In genomic region chr15:101526890-101527289, GRCh38 we compare ENCODE assay signal across 18 cellular contexts. TPM values are rescaled to one million over a fixed set of nuclear protein-coding genes. Genes with fewer than 3 reads are reported as not detected.
A peak's percentile ranks its signal among the peaks of the same experiment; 100 is the strongest.
DNase-seq lines count a peak whose midpoint lies in the region; ATAC-seq and TF ChIP-seq lines count a peak whose summit lies in the region.
"Had no signal": no experiment of that assay in that cellular context is flagged by ENCODE, and none has a peak within 500 bp of the region (broad histone marks: within the 10 kb centered on the region; RNA-seq: fewer than 3 reads in every experiment).

No MANE protein-coding gene starts in this region.

- no peak overlapping the region for H3K27ac Mint-ChIP-seq in activated CD4-positive, alpha-beta T cell treated with anti-CD3 and anti-CD28 coated beads, Interleukin-2, amount 10 ng/mL, durations not matched to agents 24 days and 14 days

- no peaks in the 10 kb centered on the region for H3K4me1 Mint-ChIP-seq in activated CD4-positive, alpha-beta T cell treated with anti-CD3 and anti-CD28 coated beads, Interleukin-2, amount 10 ng/mL, durations not matched to agents 24 days and 14 days

- H3K27ac ChIP-seq in colonic mucosa (peak overlapping the region; percentile 91), mucosa of rectum (ENCODE audit: low read depth in 2 of 2, low read length in 2 of 2) (peak overlapping the region; percentile 67 to 89)
- H3K27ac ChIP-seq: RWPE1 had no signal

- peak; percentile 30 for DNase-seq in activated CD4-positive, alpha-beta T cell treated with anti-CD3 and anti-CD28 coated beads, Interleukin-2, amount 10 ng/mL, durations not matched to agents 24 days and 14 days
- no peak for DNase-seq in activated CD4-positive, alpha-beta T cell treated with anti-CD3 and anti-CD28 coated beads, Interleukin-2, amount 50 U/mL, for 4 hours
- no peak for DNase-seq in colonic mucosa
- no peak for DNase-seq in DMS53 treated with DMSO at 0.1 percent for 48 hours (lab: John Stamatoyannopoulos, UW; ENCODE audit: unreplicated experiment)
- DNase-seq in DMS 273 treated with DMSO at 0.1 percent for 48 hours (lab: John Stamatoyannopoulos, UW), result no peak
- DNase-seq in DMS79 (lab: John Stamatoyannopoulos, UW), result no peak
- DNase-seq: 8988T, KG1, NCI-H1092, NCI-H1436 treated with DMSO at 0.1 percent for 48 hours, NCI-H1930, NCI-H2227 treated with DMSO at 0.1 percent for 48 hours, NCI-H510A, SIG-M5, SK-N-SH had no signal

- no peaks in the 10 kb centered on the region for H3K9me3 Mint-ChIP-seq in activated CD4-positive, alpha-beta T cell treated with anti-CD3 and anti-CD28 coated beads, Interleukin-2, amount 10 ng/mL, durations not matched to agents 24 days and 14 days

- no peaks in the 10 kb centered on the region for H3K9me3 ChIP-seq in colonic mucosa
- H3K9me3 ChIP-seq in mucosa of rectum (ENCODE audit: control insufficient read depth in 2 of 2, low read length in 2 of 2), result no peaks in the 10 kb centered on the region
- H3K9me3 ChIP-seq: SK-N-SH had no signal

- H3K36me3 ChIP-seq in colonic mucosa (no peaks in the 10 kb centered on the region), mucosa of rectum (ENCODE audit: control insufficient read depth in 2 of 2, insufficient read depth in 2 of 2, low read length in 2 of 2) (no peaks in the 10 kb centered on the region)

- H3K27me3 Mint-ChIP-seq in activated CD4-positive, alpha-beta T cell treated with anti-CD3 and anti-CD28 coated beads, Interleukin-2, amount 10 ng/mL, durations not matched to agents 24 days and 14 days, result no peaks in the 10 kb centered on the region

- no peak overlapping the region for H3K4me3 Mint-ChIP-seq in activated CD4-positive, alpha-beta T cell treated with anti-CD3 and anti-CD28 coated beads, Interleukin-2, amount 10 ng/mL, durations not matched to agents 24 days and 14 days

- no peak for TF ChIP-seq CTCF in colonic mucosa (IDR thresholded peaks at IDR 0.05)

- H3K9ac ChIP-seq in colonic mucosa (ENCODE audit: low read depth in 2 of 2, low read length in 2 of 2) (peak overlapping the region in 1 of 2 donors; percentile 37), mucosa of rectum (ENCODE audit: low read depth in 1 of 2, low read length in 2 of 2) (no peak overlapping the region)
- H3K9ac ChIP-seq: SK-N-SH had no signal

- no peak for ATAC-seq in HG03139 (IDR thresholded peaks at IDR 0.05; ENCODE audit: unreplicated experiment)

- no peaks in the 10 kb centered on the region for H3K27me3 ChIP-seq in colonic mucosa
- peaks cover 0 to 2% of the 10 kb centered on the region in 2 donors for H3K27me3 ChIP-seq in mucosa of rectum (ENCODE audit: control insufficient read depth in 2 of 2, insufficient read depth in 2 of 2, low read length in 2 of 2)

- intact Hi-C loops in activated CD4-positive, alpha-beta T cell treated with anti-CD3 and anti-CD28 coated beads, Interleukin-2, amount 10 ng/mL, durations not matched to agents 24 days and 14 days (cut with micrococcal nuclease), result no loop called here
- intact Hi-C loops in colonic mucosa (cut with DNase I), result no loop called here

- peaks cover 22% of the 10 kb centered on the region for H3K4me1 ChIP-seq in colonic mucosa
- H3K4me1 ChIP-seq in mucosa of rectum (ENCODE audit: control insufficient read depth in 2 of 2, insufficient read depth in 2 of 2, low read length in 2 of 2), result peaks cover 37 to 43% of the 10 kb centered on the region in 2 donors

- no peak overlapping the region for H3K4me3 ChIP-seq in colonic mucosa
- peak overlapping the region in 1 of 2 donors; percentile 57 for H3K4me3 ChIP-seq in mucosa of rectum (ENCODE audit: low read length in 2 of 2)

- H3K36me3 Mint-ChIP-seq in activated CD4-positive, alpha-beta T cell treated with anti-CD3 and anti-CD28 coated beads, Interleukin-2, amount 10 ng/mL, durations not matched to agents 24 days and 14 days (ENCODE audit: low read depth), result no peaks in the 10 kb centered on the region

RNA-seq across cellular contexts. Expression of gene PCSK6, which starts 37.4 kb away (rescaled TPM):
- total RNA-seq in activated CD4-positive, alpha-beta T cell treated with anti-CD3 and anti-CD28 coated beads, Interleukin-2, amount 10 ng/mL, durations not matched to agents 24 days and 14 days, result 4.7 and 5.4 TPM in 2 replicates
- total RNA-seq in colonic mucosa, result 10 to 100 TPM; 29.9 to 39.5 TPM
